In the genomic region with DNA sequence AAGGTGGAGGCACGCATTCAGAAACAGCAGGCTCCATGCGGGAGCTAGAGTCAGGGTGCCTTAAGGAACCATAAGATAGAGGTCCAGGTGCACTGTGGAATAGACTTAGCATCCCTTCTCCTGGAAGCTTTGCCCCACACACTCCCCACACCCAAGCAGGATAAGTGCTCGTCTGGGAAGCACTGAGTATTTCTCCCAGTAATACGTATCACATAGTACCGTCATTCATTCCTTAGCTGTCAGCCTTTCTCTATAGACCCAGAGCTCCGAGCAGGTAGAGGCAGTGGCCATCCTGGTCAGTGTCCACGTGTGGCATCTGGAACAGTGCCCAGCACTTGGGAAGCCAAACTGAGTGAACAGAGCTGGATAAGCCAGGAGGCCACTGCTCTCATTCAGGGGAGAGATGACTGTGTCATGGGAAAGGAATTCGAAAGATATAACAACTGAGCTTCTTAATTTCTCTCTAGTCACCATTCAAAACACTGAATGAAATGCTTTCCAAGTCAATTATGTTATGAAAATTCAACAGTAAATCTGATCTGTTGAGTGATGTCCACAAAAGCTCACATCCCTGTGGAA, we compare ENCODE assay signal across 13 cellular contexts. TPM values are rescaled to one million over a fixed set of nuclear protein-coding genes. Genes with fewer than 3 reads are reported as not detected.
DNase-seq lines count a peak whose midpoint lies in the region; ATAC-seq, FAIRE-seq and TF ChIP-seq lines count a peak whose summit lies in the region.
"Had no signal": no experiment of that assay in that cellular context is flagged by ENCODE, and none has a peak within 500 bp of the region (broad histone marks: within the 10 kb centered on the region; RNA-seq: fewer than 3 reads in every experiment).

No MANE protein-coding gene starts in this region.

- in situ Hi-C loops in GM13977 (cut with MboI; ENCODE audit: low pct_unique_long_range_greater_than_20kb, low sequenced_read_pairs, unreplicated experiment) = loop anchor here (25.0 kb wide), 1 partner anchor 467 kb away; a partner anchor contains a TSS

- no peaks in the 10 kb centered on the region for H3K9me2 ChIP-seq in PC-9 (ENCODE audit: insufficient read depth)

- CTCF ChIA-PET in PC-9 (lab: Charles Lee) = interaction anchor here (0.5 to 1.6 kb wide), 6 partner anchors 10 to 228 kb away, joined by 3 to 10 read pairs (median 4); a partner anchor contains a TSS
- CTCF ChIA-PET in endothelial cell of umbilical vein (lab: Charles Lee) = interaction anchor here (0.9 to 3.7 kb wide), 29 partner anchors 9 to 280 kb away, joined by 3 to 34 read pairs (median 5); a partner anchor contains a TSS

- H3K4me2 ChIP-seq in PC-9 = peak overlapping the region; percentile 21
- peak overlapping the region; percentile 31 for H3K4me2 ChIP-seq in endothelial cell of umbilical vein (ENCODE audit: insufficient read depth, low read length)

- no peaks in the 10 kb centered on the region; the same call in 1 of the 2 replicates for H3F3A ChIP-seq in PC-9 (ENCODE audit: insufficient read depth, low read depth)

- no peak for TF ChIP-seq POLR2A in endothelial cell of umbilical vein (IDR thresholded peaks at IDR 0.05; ENCODE audit: low read depth, low read length)

- no peak overlapping the region for H3K27ac Mint-ChIP-seq in natural killer cell
- H3K27ac Mint-ChIP-seq: B cell had no signal

- H4K20me1 ChIP-seq in PC-9 (ENCODE audit: insufficient read depth) = peaks cover 8% of the 10 kb centered on the region; the same call in 1 of the 2 replicates
- H4K20me1 ChIP-seq in endothelial cell of umbilical vein (replicated peaks; ENCODE audit: control insufficient read depth, extremely low read depth, insufficient read depth, low read length) = no peaks in the 10 kb centered on the region

- H3K4me3 ChIP-seq in ACC112 (ENCODE audit: low read depth, low read length) (peak overlapping the region; percentile 46; the same call in 1 of the 2 replicates), PC-9 (no peak overlapping the region), endothelial cell of umbilical vein (replicated peaks in 1 of 3; ENCODE audit: insufficient read depth in 1 of 3, low read depth in 1 of 3, low read length in 3 of 3) (no peak overlapping the region)

- POLR2A ChIA-PET in PC-9 (lab: Charles Lee; ENCODE audit: unreplicated experiment) (interaction anchor here (0.5 to 1.1 kb wide), 15 partner anchors 9 to 531 kb away, joined by 3 to 20 read pairs (median 4); no protein-coding TSS in a partner anchor), endothelial cell of umbilical vein (lab: Charles Lee) (interaction anchor here (0.6 to 2.4 kb wide), 6 partner anchors 10 to 200 kb away, joined by 3 to 17 read pairs (median 4); a partner anchor contains a TSS)

- TF ChIP-seq CTCF in PC-9 (conservative IDR thresholded peaks at IDR 0.05) (no peak), endothelial cell of umbilical vein (IDR thresholded peaks at IDR 0.05; ENCODE audit: extremely low read depth in 1 of 2, insufficient read depth in 1 of 2, low read depth in 1 of 2, low read length in 2 of 2) (no peak), natural killer cell (IDR thresholded peaks at IDR 0.05) (no peak), GM13977 (IDR thresholded peaks at IDR 0.05; ENCODE audit: extremely low read depth, insufficient read depth, missing control alignments) (no peak)

- H3K27me3 Mint-ChIP-seq in natural killer cell (ENCODE audit: low read depth in 2 of 2) = peaks cover 5 to 20% of the 10 kb centered on the region in 2 donors

- H3K4me1 ChIP-seq in ACC112 (ENCODE audit: control insufficient read depth, insufficient read depth, low read length, unreplicated experiment) (peaks cover 98% of the 10 kb centered on the region), PC-9 (replicated peaks; ENCODE audit: insufficient read depth) (peaks cover 12% of the 10 kb centered on the region), endothelial cell of umbilical vein (ENCODE audit: control insufficient read depth, extremely low read depth, insufficient read depth, low read length) (peaks cover 85% of the 10 kb centered on the region)

- no peak for ATAC-seq in natural killer cell
- no peak for ATAC-seq in GM21737 (IDR thresholded peaks at IDR 0.05; ENCODE audit: unreplicated experiment)

- peak overlapping the region; percentile 78 for H3K9ac ChIP-seq in endothelial cell of umbilical vein (replicated peaks; ENCODE audit: extremely low read depth, insufficient read depth, low read length)

- H3K4me3 Mint-ChIP-seq in natural killer cell = no peak overlapping the region
- H3K4me3 Mint-ChIP-seq: B cell had no signal

- no peaks in the 10 kb centered on the region for H3K36me3 ChIP-seq in ACC112 (ENCODE audit: insufficient read depth, low read length)
- no peaks in the 10 kb centered on the region for H3K36me3 ChIP-seq in PC-9 (ENCODE audit: low read depth)
- no peaks in the 10 kb centered on the region for H3K36me3 ChIP-seq in endothelial cell of umbilical vein (ENCODE audit: control insufficient read depth in 2 of 2, extremely low read depth in 1 of 2, insufficient read depth in 2 of 2, low read length in 2 of 2)

- H3K9me3 ChIP-seq in PC-9 (ENCODE audit: insufficient read depth, low read depth) = no peaks in the 10 kb centered on the region
- H3K9me3 ChIP-seq in endothelial cell of umbilical vein (replicated peaks; ENCODE audit: control insufficient read depth, insufficient read depth, low read length) = no peaks in the 10 kb centered on the region

- no peaks in the 10 kb centered on the region for H3K36me3 Mint-ChIP-seq in natural killer cell

- H2AFZ ChIP-seq in ACC112 (ENCODE audit: low read length, unreplicated experiment) (no peak overlapping the region), PC-9 (no peak overlapping the region), endothelial cell of umbilical vein (ENCODE audit: low read depth, low read length) (no peak overlapping the region)

- dilution Hi-C loops in endothelial cell of umbilical vein (cut with MboI; ENCODE audit: extremely low pct_ligation_motif_present, low sequenced_read_pairs) = loop anchor here (25.0 kb wide), 1 partner anchor 267 kb away; no protein-coding TSS in a partner anchor

- DNase-seq in PC-9 (peak; percentile 64 to 89), endothelial cell of umbilical vein (ENCODE audit: low read depth, low spot score) (peak; percentile 80), lung microvascular endothelial cell (ENCODE audit: low read depth in 2 of 2) (peak; percentile 82 to 85), NCI-H446 (lab: John Stamatoyannopoulos, UW) (no peak), natural killer cell (no peak), GM13977 (ENCODE audit: low spot score) (no peak)
- DNase-seq: activated CD4-positive, alpha-beta T cell treated with anti-CD3 and anti-CD28 coated beads, Interleukin-2, amount 50 U/mL, for 1 hour; effector CD4-positive, alpha-beta T cell; NCI-H524 treated with DMSO at 0.1 percent for 48 hours; posterior cingulate gyrus had no signal

- H3K27me3 ChIP-seq in ACC112 (ENCODE audit: insufficient read depth, low read length) = no peaks in the 10 kb centered on the region
- H3K27me3 ChIP-seq in PC-9 (ENCODE audit: insufficient read depth, low read depth) = no peaks in the 10 kb centered on the region
- no peaks in the 10 kb centered on the region for H3K27me3 ChIP-seq in endothelial cell of umbilical vein (ENCODE audit: control insufficient read depth in 2 of 2, insufficient read depth in 2 of 2, low read length in 2 of 2)

- peaks cover 97% of the 10 kb centered on the region for H3K79me2 ChIP-seq in ACC112 (ENCODE audit: control insufficient read depth, insufficient read depth, low read length, unreplicated experiment)
- H3K79me2 ChIP-seq in PC-9 (ENCODE audit: low read depth) = peaks cover 22% of the 10 kb centered on the region
- peaks cover 90% of the 10 kb centered on the region for H3K79me2 ChIP-seq in endothelial cell of umbilical vein (ENCODE audit: control insufficient read depth, insufficient read depth, low read length)

- H3K27ac ChIP-seq in ACC112 (ENCODE audit: low read depth, low read length) (peak overlapping the region; percentile 90), PC-9 (peak overlapping the region; percentile 44; the same call in 1 of the 2 replicates), endothelial cell of umbilical vein (ENCODE audit: insufficient read depth, low read depth, low read length) (peak overlapping the region; percentile 63)

- intact Hi-C loops in PC-9 (cut with micrococcal nuclease; ENCODE audit: unreplicated experiment) = loop anchor here (2.0 to 10.0 kb wide), 3 partner anchors 18 to 80 kb away; no protein-coding TSS in a partner anchor
- intact Hi-C loops in endothelial cell of umbilical vein (cut with micrococcal nuclease) = no loop called here
- intact Hi-C loops in natural killer cell (cut with micrococcal nuclease) = no loop called here

- H3K9me1 ChIP-seq in endothelial cell of umbilical vein (replicated peaks; ENCODE audit: control insufficient read depth, extremely low read depth, insufficient read depth, low read length) = no peaks in the 10 kb centered on the region

- BruUV-seq in PC-9 (replicated peaks; lab: Mats Ljungman, UMichigan) (no TSS peak), endothelial cell of umbilical vein (replicated peaks; lab: Mats Ljungman, UMichigan) (TSS peak; percentile 5)

- peaks cover 0 to 6% of the 10 kb centered on the region in 2 donors for H3K4me1 Mint-ChIP-seq in natural killer cell
- H3K4me1 Mint-ChIP-seq: B cell had no signal

- H3K9me3 Mint-ChIP-seq in natural killer cell = no peaks in the 10 kb centered on the region

- FAIRE-seq in endothelial cell of umbilical vein (lab: Jason Lieb, UNC) = peak; percentile 81

RNA-seq across cellular contexts. Expression of a gene that starts 9.9 kb away (rescaled TPM):
- 33.6 and 46.0 TPM in 2 replicates for total RNA-seq in PC-9 (2021)
- 124 and 162 TPM in 2 replicates for total RNA-seq in endothelial cell of umbilical vein
- polyA plus RNA-seq in endothelial cell of umbilical vein = 66.7 and 79.8 TPM in 2 replicates
- 76.8 and 80.8 TPM in 2 replicates for polyA plus RNA-seq in endothelial cell of umbilical vein (2011; cell fraction: cytosol; rRNA removed)
- polyA plus RNA-seq in endothelial cell of umbilical vein (2011; cell fraction: nucleus; rRNA removed) = 189 and 206 TPM in 2 replicates
- polyA plus RNA-seq in endothelial cell of umbilical vein (2012) = 103 and 128 TPM in 2 replicates
- polyA minus RNA-seq in endothelial cell of umbilical vein = 174 and 191 TPM in 2 replicates
- 6.2 TPM for polyA minus RNA-seq in endothelial cell of umbilical vein (2011; cell fraction: cytosol; rRNA and poly(A)+ RNA removed)
- polyA minus RNA-seq in endothelial cell of umbilical vein (2011; cell fraction: nucleus; rRNA and poly(A)+ RNA removed) = 240 and 313 TPM in 2 replicates
- total RNA-seq in lung microvascular endothelial cell = 18.5 and 24.4 TPM in 2 replicates
- under 1 TPM in 2 of 3 donors, not detected in 1; 0.38 to 0.48 TPM for total RNA-seq in natural killer cell

RNA-seq across cellular contexts. Expression of a gene that starts 52.2 kb away (rescaled TPM):
- 1,253 and 1,355 TPM in 2 replicates for total RNA-seq in PC-9 (2021)
- total RNA-seq in endothelial cell of umbilical vein = 328 and 501 TPM in 2 replicates
- 915 and 1,128 TPM in 2 replicates for polyA plus RNA-seq in endothelial cell of umbilical vein
- polyA plus RNA-seq in endothelial cell of umbilical vein (2011; cell fraction: cytosol; rRNA removed) = 796 and 883 TPM in 2 replicates
- 1,314 and 1,532 TPM in 2 replicates for polyA plus RNA-seq in endothelial cell of umbilical vein (2011; cell fraction: nucleus; rRNA removed)
- 549 and 657 TPM in 2 replicates for polyA plus RNA-seq in endothelial cell of umbilical vein (2012)
- 243 and 281 TPM in 2 replicates for polyA minus RNA-seq in endothelial cell of umbilical vein
- polyA minus RNA-seq in endothelial cell of umbilical vein (2011; cell fraction: cytosol; rRNA and poly(A)+ RNA removed) = not detected
- polyA minus RNA-seq in endothelial cell of umbilical vein (2011; cell fraction: nucleus; rRNA and poly(A)+ RNA removed) = 91.5 and 114 TPM in 2 replicates
- total RNA-seq in lung microvascular endothelial cell = 11.7 and 40.3 TPM in 2 replicates
- not detected for total RNA-seq in natural killer cell

Comparison
In these comparisons a context has a peak if more than half of its experiments do, and no peak if none do; other contexts are left out.
1. DNase-seq: peak in PC-9 (2 of 2), endothelial cell of umbilical vein (single experiment) and lung microvascular endothelial cell (2 of 2); none in NCI-H446 (0 of 2), natural killer cell (single experiment) and GM13977 (single experiment).
2. RNA of a gene that starts 9.9 kb away (total RNA-seq): 124 to 162 TPM in endothelial cell of umbilical vein, 33.6 to 46.0 TPM in PC-9 and 18.5 to 24.4 TPM in lung microvascular endothelial cell; 0.38 to 0.48 TPM in natural killer cell; every median in the first group is over 10 times any median in the second.
3. Peak in every context shown above with its lines, with median percentiles within 50 percentile points of each other: H3K27ac ChIP-seq.